ENCODE assay signal across 2 cellular contexts in genomic region chr9:136850866-136851775, GRCh38.
TF ChIP-seq lines count a peak whose summit lies in the region.

No MANE protein-coding gene starts in this region.

TF ChIP-seq in SK-N-SH, 30 proteins besides CTCF, POLR2A, EP300 and RAD21 (continued from another document):
- TF ChIP-seq REST (IDR thresholded peaks at IDR 0.05; ENCODE audit: low read depth, low read length) (no peak), SIN3A (IDR thresholded peaks at IDR 0.05; ENCODE audit: borderline replicate concordance, low read depth, low read length) (no peak; the same call in 1 of the 2 replicates), RXRA (IDR thresholded peaks at IDR 0.05; ENCODE audit: borderline replicate concordance, low read depth) (no peak), MAX (IDR thresholded peaks at IDR 0.05; ENCODE audit: low read depth) (no peak), NFIC (IDR thresholded peaks at IDR 0.05; ENCODE audit: borderline replicate concordance) (no peak), CHD2 (IDR thresholded peaks at IDR 0.05; ENCODE audit: low read length, partially characterized antibody) (no peak), FOXM1 (IDR thresholded peaks at IDR 0.05; ENCODE audit: low read depth) (no peak), RFX5 (IDR thresholded peaks at IDR 0.05; ENCODE audit: low read length) (no peak), PBX3 (IDR thresholded peaks at IDR 0.05) (no peak), TEAD4 (IDR thresholded peaks at IDR 0.05; ENCODE audit: borderline replicate concordance, insufficient read depth) (no peak), TCF12 (IDR thresholded peaks at IDR 0.05) (no peak)

TF ChIP-seq in SK-N-SH treated with all-trans-retinoic acid at 6 μM for 48 hours, 23 proteins besides CTCF, POLR2A, EP300 and RAD21 (continued from another document):
- TF ChIP-seq OSR1 (CRISPR knock-in tag; IDR thresholded peaks at IDR 0.05) = no peak
